Comparison of ENCODE assay signal across 14 cellular contexts in genomic region chr10:71757450-71757918, GRCh38. TPM values are rescaled to one million over a fixed set of nuclear protein-coding genes. Genes with fewer than 3 reads are reported as not detected.
DNase-seq lines count a peak whose midpoint lies in the region; ATAC-seq and TF ChIP-seq lines count a peak whose summit lies in the region.
"Had no signal": no experiment of that assay in that cellular context is flagged by ENCODE, and none has a peak within 500 bp of the region (broad histone marks: within the 10 kb centered on the region; RNA-seq: fewer than 3 reads in every experiment).

No MANE protein-coding gene starts in this region.

- H3K9me3 Mint-ChIP-seq in activated CD4-positive, alpha-beta T cell treated with anti-CD3 and anti-CD28 coated beads for 36 hours (ENCODE audit: low read depth), result no peaks in the 10 kb centered on the region

- CTCF ChIA-PET in activated CD4-positive, alpha-beta T cell treated with anti-CD3 and anti-CD28 coated beads for 36 hours (lab: Charles Lee), result interaction anchor here (0.5 to 5.4 kb wide), 14 partner anchors 9 to 1151 kb away, joined by 3 to 41 read pairs (median 4); partner anchors contain the start of genes C10orf105 and VSIR

- DNase-seq in activated CD4-positive, alpha-beta T cell treated with anti-CD3 and anti-CD28 coated beads for 36 hours, result no peak
- DNase-seq in activated CD4-positive, alpha-beta T cell treated with anti-CD3 and anti-CD28 coated beads for 48 hours, result no peak
- DNase-seq in caudate nucleus (lab: John Stamatoyannopoulos, UW), result peak in 16 of 61 donors; percentile 20 to 64 (median 42)
- peak in 1 of 2 donors; percentile 74 for DNase-seq in suprapubic skin (ENCODE audit: low spot score in 2 of 2)
- no peak for DNase-seq in NCI-H2029 (lab: John Stamatoyannopoulos, UW)
- no peak for DNase-seq in ACHN
- DNase-seq: HFFc6; NCI-H524; stimulated activated CD4-positive, alpha-beta T cell treated with anti-CD3 and anti-CD28 coated beads, Interleukin-4, amount 100 ng/mL, for 4 hours had no signal

- in situ Hi-C loops in ACHN (cut with HindIII; ENCODE audit: low pct_ligation_motif_present, low pct_unique_long_range_greater_than_20kb, low sequenced_read_pairs), result no loop called here

- TF ChIP-seq CTCF in liver (IDR thresholded peaks at IDR 0.05; ENCODE audit: low read depth, low read length, missing input control) (no peak), suprapubic skin (IDR thresholded peaks at IDR 0.05) (no peak)

- H3K27ac ChIP-seq in caudate nucleus (ENCODE audit: low read depth, low read length) (peak overlapping the region; percentile 93), liver (ENCODE audit: low read depth in 1 of 2, low read length in 2 of 2) (peak overlapping the region; percentile 54 to 55), suprapubic skin (peak overlapping the region; percentile 8)

- H3K27me3 Mint-ChIP-seq in activated CD4-positive, alpha-beta T cell treated with anti-CD3 and anti-CD28 coated beads for 36 hours, result no peaks in the 10 kb centered on the region

- no peak for TF ChIP-seq EP300 in suprapubic skin (IDR thresholded peaks at IDR 0.05)

- intact Hi-C loops in activated CD4-positive, alpha-beta T cell treated with anti-CD3 and anti-CD28 coated beads for 36 hours (cut with DNase I, micrococcal nuclease), result loop anchor here (1.0 kb wide), 3 partner anchors 11 to 16 kb away; partner anchors contain the start of gene VSIR (in 1 of the 2)

- H3K36me3 ChIP-seq in liver (ENCODE audit: control insufficient read depth in 4 of 4, insufficient read depth in 3 of 4, low read depth in 1 of 4, low read length in 3 of 4) (peaks cover 0 to 3% (median 2%) of the 10 kb centered on the region in 4 donors), suprapubic skin (peaks cover 30% of the 10 kb centered on the region)

- H3K4me1 Mint-ChIP-seq in activated CD4-positive, alpha-beta T cell treated with anti-CD3 and anti-CD28 coated beads for 36 hours, result peaks cover 90% of the 10 kb centered on the region

- no peak overlapping the region for H3K9ac ChIP-seq in liver (ENCODE audit: low read depth in 1 of 2, low read length in 2 of 2)

- no peak for ATAC-seq in activated CD4-positive, alpha-beta T cell treated with anti-CD3 and anti-CD28 coated beads for 36 hours
- ATAC-seq in GM18909 (IDR thresholded peaks at IDR 0.05; ENCODE audit: poor library complexity, unreplicated experiment), result no peak

- peaks cover 68% of the 10 kb centered on the region for H3K36me3 Mint-ChIP-seq in activated CD4-positive, alpha-beta T cell treated with anti-CD3 and anti-CD28 coated beads for 36 hours (ENCODE audit: low read depth)

- no peaks in the 10 kb centered on the region for H3K9me3 ChIP-seq in liver (ENCODE audit: control insufficient read depth in 4 of 4, low read length in 3 of 4)
- H3K9me3 ChIP-seq in suprapubic skin, result no peaks in the 10 kb centered on the region

- H3K4me1 ChIP-seq in liver (ENCODE audit: control insufficient read depth in 4 of 4, insufficient read depth in 4 of 4, low read length in 3 of 4), result peaks cover 0 to 5% (median 4%) of the 10 kb centered on the region in 4 donors
- H3K4me1 ChIP-seq in suprapubic skin, result peaks cover 66% of the 10 kb centered on the region

- POLR2A ChIA-PET in activated CD4-positive, alpha-beta T cell treated with anti-CD3 and anti-CD28 coated beads for 36 hours (lab: Charles Lee), result interaction anchor here (1.0 to 2.3 kb wide), 3 partner anchors 9 to 15 kb away, joined by 4 to 14 read pairs (median 12); partner anchors contain the start of gene VSIR

- H3K27me3 ChIP-seq in liver (ENCODE audit: control insufficient read depth in 4 of 4, insufficient read depth in 4 of 4, low read length in 3 of 4) (no peaks in the 10 kb centered on the region), suprapubic skin (no peaks in the 10 kb centered on the region)

- 71% methylated on average over 10 of the region's 10 CpGs for WGBS in liver
- 11% methylated on average over 7 of the region's 10 CpGs for WGBS in suprapubic skin

- no peak for TF ChIP-seq POLR2A in suprapubic skin (IDR thresholded peaks at IDR 0.05)

- H3K27ac Mint-ChIP-seq in activated CD4-positive, alpha-beta T cell treated with anti-CD3 and anti-CD28 coated beads for 36 hours, result peak overlapping the region; percentile 90
- H3K27ac Mint-ChIP-seq: HFFc6 had no signal

- H3K4me3 Mint-ChIP-seq in activated CD4-positive, alpha-beta T cell treated with anti-CD3 and anti-CD28 coated beads for 36 hours, result peak overlapping the region; percentile 48
- H3K4me3 Mint-ChIP-seq: HFFc6 had no signal

- no peak overlapping the region for H3K4me3 ChIP-seq in liver (ENCODE audit: low read depth in 1 of 3, low read length in 3 of 3)
- no peak overlapping the region for H3K4me3 ChIP-seq in suprapubic skin

- TF ChIP-seq RAD21 in liver (IDR thresholded peaks at IDR 0.05), result no peak

TF ChIP-seq in liver, 16 proteins besides CTCF, POLR2A, EP300 and RAD21:
- TF ChIP-seq TAF1 (conservative IDR thresholded peaks at IDR 0.05), result no peak
- TF ChIP-seq SP1 (IDR thresholded peaks at IDR 0.05), result no peak
- no peak for TF ChIP-seq GABPA (IDR thresholded peaks at IDR 0.05 in 1 of 2, conservative IDR thresholded peaks at IDR 0.05 in 1 of 2)
- no peak for TF ChIP-seq REST (IDR thresholded peaks at IDR 0.05)
- no peak for TF ChIP-seq EGR1 (IDR thresholded peaks at IDR 0.05; ENCODE audit: low read depth in 2 of 2)
- TF ChIP-seq FOXA1 (IDR thresholded peaks at IDR 0.05), result no peak
- TF ChIP-seq FOXA2 (IDR thresholded peaks at IDR 0.05), result no peak
- no peak for TF ChIP-seq MAX (IDR thresholded peaks at IDR 0.05)
- TF ChIP-seq HNF4A (conservative IDR thresholded peaks at IDR 0.05), result no peak
- TF ChIP-seq NR2F2 (IDR thresholded peaks at IDR 0.05), result no peak
- TF ChIP-seq RXRA (IDR thresholded peaks at IDR 0.05), result no peak
- TF ChIP-seq ATF3 (IDR thresholded peaks at IDR 0.05), result no peak
- TF ChIP-seq JUND (IDR thresholded peaks at IDR 0.05), result no peak
- TF ChIP-seq YY1 (IDR thresholded peaks at IDR 0.05), result no peak
- TF ChIP-seq HNF4G (IDR thresholded peaks at IDR 0.05), result no peak
- no peak for TF ChIP-seq ZBTB33 (IDR thresholded peaks at IDR 0.05)

RNA-seq across cellular contexts. Expression of gene VSIR, which starts 15.8 kb away (rescaled TPM):
- total RNA-seq in activated CD4-positive, alpha-beta T cell treated with anti-CD3 and anti-CD28 coated beads for 36 hours, result 100 to 1,000 TPM in 1 of 2 experiments, 10 to 100 TPM in 1; 78.2 to 104 TPM
- total RNA-seq in liver (10 to 100 TPM; 11.3 to 12.2 TPM), suprapubic skin (10 to 100 TPM; 16.3 to 50.7 (median 33.6) TPM)
- 10 to 100 TPM in 1 of 2 donors, 1 to 10 TPM in 1; 7.2 to 10.3 TPM for polyA plus RNA-seq in liver

RNA-seq across cellular contexts. Expression of gene C10orf105, which starts 37.9 kb away (rescaled TPM):
- total RNA-seq in activated CD4-positive, alpha-beta T cell treated with anti-CD3 and anti-CD28 coated beads for 36 hours, result under 1 TPM; 0.34 to 0.40 TPM
- total RNA-seq in liver (under 1 TPM in 1 of 2 donors, not detected in 1; under 0.01 TPM), suprapubic skin (under 1 TPM in 2 of 4 donors, not detected in 2; 0.17 to 0.48 TPM)
- polyA plus RNA-seq in liver, result under 1 TPM in 1 of 2 donors, not detected in 1; 0.07 TPM
- total RNA-seq: dermis microvascular lymphatic vessel endothelial cell, HFFc6, lung microvascular endothelial cell had no signal
- polyA plus RNA-seq: AG04450 had no signal

Comparison
In these comparisons a context has a peak if more than half of its experiments do, and no peak if none do; other contexts are left out.
1. H3K27ac ChIP-seq: peak in every context shown above with its lines; median percentile 93 in caudate nucleus; 54 in liver; 8 in suprapubic skin.